17 cellular contexts compared by ENCODE assay signal in the genomic region with DNA sequence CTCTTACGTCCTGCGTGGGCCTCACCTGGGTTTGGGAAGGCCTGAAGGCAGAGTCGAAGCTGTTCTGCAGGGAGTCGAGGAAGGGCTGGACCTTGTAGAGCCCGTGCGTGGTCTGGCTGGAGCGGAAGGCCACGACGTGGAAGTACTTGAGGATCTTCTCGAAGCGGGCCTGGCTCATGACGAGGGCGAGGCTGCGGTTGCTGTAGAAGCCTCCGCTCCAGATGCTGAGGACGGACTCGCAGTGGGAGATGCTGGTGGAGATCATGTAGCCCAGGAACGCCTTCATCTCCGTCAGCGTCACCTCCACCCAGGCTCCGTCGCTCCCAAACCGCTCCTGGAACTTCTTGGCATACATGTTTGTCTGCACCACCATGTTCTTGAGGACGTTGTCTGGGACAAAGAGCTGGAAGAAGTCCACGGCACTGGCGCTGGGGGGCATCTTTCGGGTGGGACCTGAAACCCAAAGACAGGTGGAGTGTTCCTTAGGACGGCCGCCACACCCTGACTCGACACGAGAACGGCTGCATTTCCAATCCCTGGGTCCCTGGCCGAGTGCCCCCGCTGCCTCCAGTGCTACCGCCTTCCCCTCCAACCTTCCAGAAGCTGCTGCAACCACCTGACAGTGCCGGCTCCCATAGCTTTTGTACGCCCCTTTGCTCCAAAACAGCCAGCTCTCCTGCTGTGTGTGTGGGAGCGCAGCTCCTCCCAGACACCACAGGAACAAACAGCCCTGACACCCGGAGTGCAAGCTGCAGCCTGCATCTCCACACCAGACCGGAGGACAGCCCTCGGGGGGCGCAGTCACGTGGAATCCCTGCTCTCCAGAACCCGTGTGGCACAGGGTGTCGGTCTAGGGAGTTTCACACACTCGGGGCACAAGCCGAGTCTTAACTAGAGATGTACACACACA.
"Had no signal": no experiment of that assay in that cellular context is flagged by ENCODE, and none has a peak within 500 bp of the region (broad histone marks: within the 10 kb centered on the region; RNA-seq: fewer than 3 reads in every experiment).

No MANE protein-coding gene starts in this region.

- H3K27ac ChIP-seq: lower lobe of right lung, neural progenitor cell, pancreas, thyroid gland, WERI-Rb-1 had no signal

- FAIRE-seq: astrocyte, pancreas had no signal

- H3K4me1 ChIP-seq: lower lobe of right lung, neural progenitor cell, pancreas had no signal

- H3K9ac ChIP-seq: neural progenitor cell had no signal

- H3K9me3 ChIP-seq: lower lobe of right lung, pancreas, thyroid gland had no signal

- ATAC-seq: activated CD4-positive, alpha-beta T cell treated with anti-CD3 and anti-CD28 coated beads for 36 hours; activated CD8-positive, alpha-beta memory T cell treated with anti-CD3 and anti-CD28 coated beads, Interleukin-2, amount 10 ng/mL, durations not matched to agents 7 days and 5 days; left cardiac atrium; lower lobe of right lung; pancreas; stimulated activated memory B cell treated with anti-CD40 and anti-IgM and Interleukin-4, amounts not matched to agents 10 μg/mL and 1 μg/mL and 100 μg/mL, for 72 hours had no signal

- DNase-seq: activated CD4-positive, alpha-beta memory T cell treated with anti-CD3 and anti-CD28 coated beads for 36 hours; activated CD4-positive, alpha-beta T cell treated with anti-CD3 and anti-CD28 coated beads for 36 hours; activated CD8-positive, alpha-beta memory T cell treated with anti-CD3 and anti-CD28 coated beads, Interleukin-2, amount 10 ng/mL, durations not matched to agents 7 days and 5 days; activated naive CD4-positive, alpha-beta T cell treated with anti-CD3 and anti-CD28 coated beads, Interleukin-2, amount 10 ng/mL, durations not matched to agents 7 days and 5 days; activated T-cell treated with anti-CD3 and anti-CD28 coated beads, Interleukin-2, amount 50 U/mL, for 24 hours; central memory CD4-positive, alpha-beta T cell; effector memory CD4-positive, alpha-beta T cell; foreskin fibroblast; immature natural killer cell; left cardiac atrium; lower lobe of right lung; pancreas; thyroid gland; WERI-Rb-1 had no signal

- H3K4me2 ChIP-seq: neural progenitor cell had no signal

- H2AFZ ChIP-seq: neural progenitor cell had no signal

- H3K4me3 ChIP-seq: lower lobe of right lung, neural progenitor cell, pancreas, thyroid gland had no signal

- H3K27me3 ChIP-seq: neural progenitor cell, pancreas, thyroid gland had no signal

- H3K36me3 ChIP-seq: lower lobe of right lung, neural progenitor cell, pancreas, thyroid gland had no signal
